In the genomic region with DNA sequence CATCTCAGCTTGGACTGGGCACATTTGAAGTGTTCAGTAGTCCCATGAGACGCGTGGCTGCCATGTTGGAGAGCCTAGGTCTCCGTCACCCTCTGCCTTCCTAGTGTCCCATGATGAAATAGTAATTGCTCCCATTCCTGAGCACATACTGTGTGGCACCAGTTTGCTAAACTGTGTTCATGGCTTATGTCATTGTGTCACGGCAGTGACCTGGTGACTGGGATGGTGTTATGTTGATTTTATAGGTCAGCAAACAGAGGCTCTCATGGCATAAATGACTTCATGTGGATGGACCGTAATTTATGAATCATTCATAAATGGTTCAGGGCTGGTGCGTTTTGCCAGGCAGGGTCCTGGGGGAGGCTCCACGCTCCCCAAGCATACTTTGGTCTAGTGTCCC, we compare ENCODE assay signal across 2 cellular contexts.
TF ChIP-seq lines count a peak whose summit lies in the region.

No MANE protein-coding gene starts in this region.

TF ChIP-seq in HEK293T, 16 proteins besides CTCF, POLR2A, EP300 and RAD21:
- TF ChIP-seq NFRKB (IDR thresholded peaks at IDR 0.05) (no peak), ZNF384 (IDR thresholded peaks at IDR 0.05) (no peak), FOXK2 (IDR thresholded peaks at IDR 0.05) (no peak), FOXM1 (IDR thresholded peaks at IDR 0.05; ENCODE audit: borderline replicate concordance) (no peak), HDGF (IDR thresholded peaks at IDR 0.05; ENCODE audit: borderline replicate concordance) (no peak), BHLHE40 (IDR thresholded peaks at IDR 0.05; ENCODE audit: borderline replicate concordance) (no peak), ARNT (IDR thresholded peaks at IDR 0.05) (0 out of 2 replicates have a peak, but pooled peaks have one; percentile 21), SP1 (IDR thresholded peaks at IDR 0.05) (no peak)

TF ChIP-seq in GM12878, 131 proteins besides CTCF, POLR2A, EP300 and RAD21:
- TF ChIP-seq MEF2B (IDR thresholded peaks at IDR 0.05; ENCODE audit: partially characterized antibody, poor library complexity, severe bottlenecking) (peak; percentile 33), CREB1 (IDR thresholded peaks at IDR 0.05; ENCODE audit: low read depth) (peak; percentile 67), CBX3 (IDR thresholded peaks at IDR 0.05; ENCODE audit: borderline replicate concordance, low read depth) (no peak), ZBED1 (IDR thresholded peaks at IDR 0.05; ENCODE audit: borderline replicate concordance) (no peak), NFXL1 (IDR thresholded peaks at IDR 0.05; ENCODE audit: borderline replicate concordance) (peak; percentile 39; the same call in 1 of the 2 replicates), ATF7 (IDR thresholded peaks at IDR 0.05; ENCODE audit: low read depth) (peak; percentile 41; the same call in 1 of the 2 replicates), ETV6 (conservative IDR thresholded peaks at IDR 0.05 in 1 of 2, IDR thresholded peaks at IDR 0.05 in 1 of 2; ENCODE audit: borderline replicate concordance in 1 of 2, low read depth in 1 of 2) (peak in 1 of 2 experiments; percentile 97; a peak in 2 of 4 replicates), RBBP5 (conservative IDR thresholded peaks at IDR 0.05) (no peak), MXI1 (IDR thresholded peaks at IDR 0.05; ENCODE audit: low read depth, low read length) (no peak), CREM (IDR thresholded peaks at IDR 0.05; ENCODE audit: low read depth) (no peak), RB1 (IDR thresholded peaks at IDR 0.05; ENCODE audit: borderline replicate concordance) (peak; percentile 51; the same call in 1 of the 2 replicates), KAT2A (conservative IDR thresholded peaks at IDR 0.05; ENCODE audit: control insufficient read depth, low read depth, low read length) (no peak), YY1 (IDR thresholded peaks at IDR 0.05; ENCODE audit: low read depth, low read length) (peak; percentile 37; the same call in 1 of the 2 replicates)
- TF ChIP-seq, protein P1, sequence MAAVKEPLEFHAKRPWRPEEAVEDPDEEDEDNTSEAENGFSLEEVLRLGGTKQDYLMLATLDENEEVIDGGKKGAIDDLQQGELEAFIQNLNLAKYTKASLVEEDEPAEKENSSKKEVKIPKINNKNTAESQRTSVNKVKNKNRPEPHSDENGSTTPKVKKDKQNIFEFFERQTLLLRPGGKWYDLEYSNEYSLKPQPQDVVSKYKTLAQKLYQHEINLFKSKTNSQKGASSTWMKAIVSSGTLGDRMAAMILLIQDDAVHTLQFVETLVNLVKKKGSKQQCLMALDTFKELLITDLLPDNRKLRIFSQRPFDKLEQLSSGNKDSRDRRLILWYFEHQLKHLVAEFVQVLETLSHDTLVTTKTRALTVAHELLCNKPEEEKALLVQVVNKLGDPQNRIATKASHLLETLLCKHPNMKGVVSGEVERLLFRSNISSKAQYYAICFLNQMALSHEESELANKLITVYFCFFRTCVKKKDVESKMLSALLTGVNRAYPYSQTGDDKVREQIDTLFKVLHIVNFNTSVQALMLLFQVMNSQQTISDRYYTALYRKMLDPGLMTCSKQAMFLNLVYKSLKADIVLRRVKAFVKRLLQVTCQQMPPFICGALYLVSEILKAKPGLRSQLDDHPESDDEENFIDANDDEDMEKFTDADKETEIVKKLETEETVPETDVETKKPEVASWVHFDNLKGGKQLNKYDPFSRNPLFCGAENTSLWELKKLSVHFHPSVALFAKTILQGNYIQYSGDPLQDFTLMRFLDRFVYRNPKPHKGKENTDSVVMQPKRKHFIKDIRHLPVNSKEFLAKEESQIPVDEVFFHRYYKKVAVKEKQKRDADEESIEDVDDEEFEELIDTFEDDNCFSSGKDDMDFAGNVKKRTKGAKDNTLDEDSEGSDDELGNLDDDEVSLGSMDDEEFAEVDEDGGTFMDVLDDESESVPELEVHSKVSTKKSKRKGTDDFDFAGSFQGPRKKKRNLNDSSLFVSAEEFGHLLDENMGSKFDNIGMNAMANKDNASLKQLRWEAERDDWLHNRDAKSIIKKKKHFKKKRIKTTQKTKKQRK (IDR thresholded peaks at IDR 0.05; ENCODE audit: low read depth, low read length): no peak
- TF ChIP-seq, protein P2, sequence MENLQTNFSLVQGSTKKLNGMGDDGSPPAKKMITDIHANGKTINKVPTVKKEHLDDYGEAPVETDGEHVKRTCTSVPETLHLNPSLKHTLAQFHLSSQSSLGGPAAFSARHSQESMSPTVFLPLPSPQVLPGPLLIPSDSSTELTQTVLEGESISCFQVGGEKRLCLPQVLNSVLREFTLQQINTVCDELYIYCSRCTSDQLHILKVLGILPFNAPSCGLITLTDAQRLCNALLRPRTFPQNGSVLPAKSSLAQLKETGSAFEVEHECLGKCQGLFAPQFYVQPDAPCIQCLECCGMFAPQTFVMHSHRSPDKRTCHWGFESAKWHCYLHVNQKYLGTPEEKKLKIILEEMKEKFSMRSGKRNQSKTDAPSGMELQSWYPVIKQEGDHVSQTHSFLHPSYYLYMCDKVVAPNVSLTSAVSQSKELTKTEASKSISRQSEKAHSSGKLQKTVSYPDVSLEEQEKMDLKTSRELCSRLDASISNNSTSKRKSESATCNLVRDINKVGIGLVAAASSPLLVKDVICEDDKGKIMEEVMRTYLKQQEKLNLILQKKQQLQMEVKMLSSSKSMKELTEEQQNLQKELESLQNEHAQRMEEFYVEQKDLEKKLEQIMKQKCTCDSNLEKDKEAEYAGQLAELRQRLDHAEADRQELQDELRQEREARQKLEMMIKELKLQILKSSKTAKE (IDR thresholded peaks at IDR 0.05; ENCODE audit: low read depth, poor library complexity, severe bottlenecking): no peak
- TF ChIP-seq, protein P3, sequence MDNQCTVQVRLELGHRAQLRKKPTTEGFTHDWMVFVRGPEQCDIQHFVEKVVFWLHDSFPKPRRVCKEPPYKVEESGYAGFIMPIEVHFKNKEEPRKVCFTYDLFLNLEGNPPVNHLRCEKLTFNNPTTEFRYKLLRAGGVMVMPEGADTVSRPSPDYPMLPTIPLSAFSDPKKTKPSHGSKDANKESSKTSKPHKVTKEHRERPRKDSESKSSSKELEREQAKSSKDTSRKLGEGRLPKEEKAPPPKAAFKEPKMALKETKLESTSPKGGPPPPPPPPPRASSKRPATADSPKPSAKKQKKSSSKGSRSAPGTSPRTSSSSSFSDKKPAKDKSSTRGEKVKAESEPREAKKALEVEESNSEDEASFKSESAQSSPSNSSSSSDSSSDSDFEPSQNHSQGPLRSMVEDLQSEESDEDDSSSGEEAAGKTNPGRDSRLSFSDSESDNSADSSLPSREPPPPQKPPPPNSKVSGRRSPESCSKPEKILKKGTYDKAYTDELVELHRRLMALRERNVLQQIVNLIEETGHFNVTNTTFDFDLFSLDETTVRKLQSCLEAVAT (IDR thresholded peaks at IDR 0.05): peak; percentile 54; the same call in 1 of the 2 replicates
